In the genomic region with DNA sequence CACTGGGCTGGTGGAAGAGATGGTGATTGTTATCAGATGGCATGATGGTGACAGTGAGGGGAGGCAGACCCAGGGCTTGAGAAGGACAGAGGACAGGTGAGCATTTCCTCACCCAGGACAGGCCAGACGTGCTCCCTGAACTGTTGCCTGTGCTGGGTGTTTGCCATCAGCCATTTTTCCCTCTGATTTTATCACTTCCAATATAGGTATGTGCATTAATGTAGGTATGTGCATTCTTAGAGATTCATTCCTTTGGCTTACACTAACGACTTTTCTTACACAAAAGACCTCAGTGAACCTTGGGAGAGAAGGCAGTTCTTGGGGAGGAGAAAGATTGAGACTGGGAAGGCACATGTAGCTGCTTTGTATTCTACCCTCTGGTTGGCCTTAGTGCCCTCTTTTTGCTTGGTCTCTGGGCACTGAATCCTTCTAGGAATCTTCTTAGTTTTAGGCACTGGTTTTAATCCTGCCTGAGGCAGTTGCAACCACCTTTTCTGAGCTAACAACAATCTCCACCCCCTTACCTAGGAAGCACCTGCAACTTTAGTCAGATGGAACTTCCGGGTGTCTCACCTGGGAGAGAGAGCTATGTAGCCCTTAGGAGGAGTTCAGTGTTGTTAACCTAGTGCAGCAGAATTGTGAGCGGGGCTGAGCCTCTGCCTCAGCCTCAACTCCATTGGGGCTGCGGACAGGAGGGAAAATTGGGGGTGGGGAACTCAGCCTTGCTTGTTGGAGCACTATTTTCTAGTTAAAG, we compare ENCODE assay signal across 1 cellular context.
TF ChIP-seq lines count a peak whose summit lies in the region.

No MANE protein-coding gene starts in this region.

TF ChIP-seq in H1, 55 proteins besides CTCF, POLR2A, EP300 and RAD21:
- TF ChIP-seq SP2 (IDR thresholded peaks at IDR 0.05; ENCODE audit: low read length) = no peak
- no peak for TF ChIP-seq RXRA (IDR thresholded peaks at IDR 0.05; ENCODE audit: insufficient read depth, low read depth, low read length)
- TF ChIP-seq FOSL1 (IDR thresholded peaks at IDR 0.05; ENCODE audit: insufficient read depth, low read depth, low read length) = no peak
- TF ChIP-seq TBP (IDR thresholded peaks at IDR 0.05; ENCODE audit: low read depth, low read length) = no peak
TF ChIP-seq in H1: peak in this region for 0.
